Comparison of ENCODE assay signal across 21 cellular contexts in the genomic region with DNA sequence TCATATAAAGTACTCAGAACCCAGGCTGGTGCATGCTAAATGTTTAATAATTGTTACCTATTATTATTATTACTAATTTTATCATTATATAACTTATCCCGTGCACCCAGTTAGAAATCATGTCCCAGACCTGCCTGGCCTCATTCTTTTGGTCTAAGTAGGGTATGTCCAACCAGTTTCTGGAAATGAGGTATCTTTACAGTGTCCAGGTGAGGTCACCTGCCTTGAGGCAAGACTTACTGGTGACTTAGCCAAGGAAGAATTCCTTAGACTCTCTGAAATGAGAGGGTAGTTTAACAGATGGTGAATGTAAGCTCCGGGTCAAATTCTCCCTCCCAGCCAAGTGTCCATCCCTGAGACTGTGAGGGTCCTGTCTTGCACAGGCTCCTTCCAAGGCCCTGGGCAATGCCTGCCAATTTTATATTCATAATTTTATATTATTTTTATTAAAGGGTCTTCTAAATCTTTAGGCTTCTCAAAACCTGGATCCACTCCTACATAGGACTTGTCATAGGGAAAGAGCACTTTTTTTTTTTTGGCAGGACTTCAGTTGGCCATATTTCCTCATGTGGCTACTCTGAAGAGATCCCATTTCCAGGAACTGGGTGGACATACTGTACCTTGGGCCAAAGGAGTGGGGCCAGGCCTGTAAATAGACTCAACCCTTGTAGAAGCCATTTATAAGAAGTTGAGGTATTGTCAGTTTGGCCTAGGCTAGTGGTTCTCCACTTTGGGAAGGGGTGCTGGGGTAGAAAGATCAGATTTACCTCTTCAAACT.
"Had no signal": no experiment of that assay in that cellular context is flagged by ENCODE, and none has a peak within 500 bp of the region (broad histone marks: within the 10 kb centered on the region; RNA-seq: fewer than 3 reads in every experiment).

No MANE protein-coding gene starts in this region.

- H3K9me3 ChIP-seq: neutrophil, pancreas, psoas muscle, tibial artery had no signal

- DNase-seq: activated CD4-positive, alpha-beta memory T cell treated with anti-CD3 and anti-CD28 coated beads for 36 hours; activated CD4-positive, alpha-beta T cell treated with anti-CD3 and anti-CD28 coated beads for 48 hours; activated effector memory CD4-positive, alpha-beta T cell treated with Interleukin-2 at 50 U/mL for 16 hours; activated naive CD4-positive, alpha-beta T cell treated with anti-CD3 and anti-CD28 coated beads, Interleukin-2, amount 10 ng/mL, durations not matched to agents 7 days and 5 days; activated T-cell treated with anti-CD3 and anti-CD28 coated beads, Interleukin-2, amount 50 U/mL, for 72 hours; amygdala; glutamatergic neuron; immature natural killer cell; kidney glomerular epithelial cell; left ventricle myocardium superior; pancreas; psoas muscle; right cardiac atrium; stimulated activated CD4-positive, alpha-beta T cell treated with anti-CD3 and anti-CD28 coated beads, Interleukin-1b, Interleukin-23, amount 100 ng/mL, for 48 hours; stimulated activated naive CD8-positive, alpha-beta T cell treated with anti-CD3 and anti-CD28 coated beads, Interleukin-15, amount 100 ng/mL, for 72 hours; T-helper 2 cell; tibial artery had no signal

- H3K27ac ChIP-seq: hepatocyte, neutrophil, pancreas, psoas muscle, tibial artery had no signal

- H3K4me3 ChIP-seq: hepatocyte, pancreas, psoas muscle, tibial artery had no signal

- ATAC-seq: activated T-cell treated with anti-CD3 and anti-CD28 coated beads, Interleukin-2, amount 50 U/mL, for 72 hours; left ventricle myocardium superior; pancreas; right cardiac atrium; stimulated activated naive CD8-positive, alpha-beta T cell treated with anti-CD3 and anti-CD28 coated beads, Interleukin-15, amount 100 ng/mL, for 72 hours had no signal

- H3K4me3 Mint-ChIP-seq: activated CD4-positive, alpha-beta memory T cell treated with anti-CD3 and anti-CD28 coated beads for 36 hours; activated naive CD4-positive, alpha-beta T cell treated with anti-CD3 and anti-CD28 coated beads, Interleukin-2, amount 10 ng/mL, durations not matched to agents 7 days and 5 days; activated T-cell treated with anti-CD3 and anti-CD28 coated beads, Interleukin-2, amount 50 U/mL, for 72 hours; immature natural killer cell; nephron; stimulated activated naive CD8-positive, alpha-beta T cell treated with anti-CD3 and anti-CD28 coated beads, Interleukin-15, amount 100 ng/mL, for 72 hours had no signal

- H3K4me1 ChIP-seq: pancreas, psoas muscle, tibial artery had no signal

- H2AFZ ChIP-seq: hepatocyte had no signal

- H3K27ac Mint-ChIP-seq: activated CD4-positive, alpha-beta memory T cell treated with anti-CD3 and anti-CD28 coated beads for 36 hours; activated naive CD4-positive, alpha-beta T cell treated with anti-CD3 and anti-CD28 coated beads, Interleukin-2, amount 10 ng/mL, durations not matched to agents 7 days and 5 days; activated T-cell treated with anti-CD3 and anti-CD28 coated beads, Interleukin-2, amount 50 U/mL, for 72 hours; immature natural killer cell; memory B cell; nephron; stimulated activated naive CD8-positive, alpha-beta T cell treated with anti-CD3 and anti-CD28 coated beads, Interleukin-15, amount 100 ng/mL, for 72 hours had no signal

- H3K79me2 ChIP-seq: hepatocyte had no signal

- H3K4me2 ChIP-seq: hepatocyte had no signal

- H3K36me3 Mint-ChIP-seq: activated CD4-positive, alpha-beta memory T cell treated with anti-CD3 and anti-CD28 coated beads for 36 hours; activated naive CD4-positive, alpha-beta T cell treated with anti-CD3 and anti-CD28 coated beads, Interleukin-2, amount 10 ng/mL, durations not matched to agents 7 days and 5 days; immature natural killer cell; memory B cell had no signal

- H3K36me3 ChIP-seq: neutrophil, pancreas, tibial artery had no signal

- H3K4me1 Mint-ChIP-seq: activated naive CD4-positive, alpha-beta T cell treated with anti-CD3 and anti-CD28 coated beads, Interleukin-2, amount 10 ng/mL, durations not matched to agents 7 days and 5 days; immature natural killer cell; nephron; stimulated activated naive CD8-positive, alpha-beta T cell treated with anti-CD3 and anti-CD28 coated beads, Interleukin-15, amount 100 ng/mL, for 72 hours had no signal
